Comparison of ENCODE assay signal across 15 cellular contexts in the genomic region with DNA sequence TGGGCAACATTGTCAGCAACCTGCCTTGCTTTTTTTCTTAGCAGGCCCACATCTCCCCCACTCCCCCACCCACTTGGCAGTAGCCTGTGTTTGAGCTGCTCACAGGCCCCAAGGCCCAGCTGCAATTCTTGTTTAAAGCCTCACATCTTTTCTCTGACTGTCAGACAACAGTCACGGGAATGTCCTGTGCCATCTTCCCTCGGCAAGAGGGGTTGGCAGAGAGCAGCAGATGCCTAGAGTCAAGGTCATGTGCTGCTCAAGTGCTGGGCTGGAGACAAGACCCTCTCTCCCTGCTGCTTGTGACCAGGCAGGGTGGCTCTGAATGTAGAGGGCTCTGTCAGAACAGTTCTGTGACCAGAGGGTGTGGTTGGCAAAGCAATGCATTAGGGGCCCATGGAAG. TPM values are rescaled to one million over a fixed set of nuclear protein-coding genes. Genes with fewer than 3 reads are reported as not detected.
DNase-seq lines count a peak whose midpoint lies in the region; ATAC-seq and TF ChIP-seq lines count a peak whose summit lies in the region.
"Had no signal": no experiment of that assay in that cellular context is flagged by ENCODE, and none has a peak within 500 bp of the region (broad histone marks: within the 10 kb centered on the region; RNA-seq: fewer than 3 reads in every experiment).

No MANE protein-coding gene starts in this region.

- no peak for TF ChIP-seq EP300 in gastroesophageal sphincter (IDR thresholded peaks at IDR 0.05)

- no peak overlapping the region for H3K4me3 Mint-ChIP-seq in activated CD4-positive, alpha-beta T cell treated with anti-CD3 and anti-CD28 coated beads, Interleukin-2, amount 10 ng/mL, durations not matched to agents 7 days and 5 days
- no peak overlapping the region for H3K4me3 Mint-ChIP-seq in activated CD4-positive, alpha-beta memory T cell treated with anti-CD3 and anti-CD28 coated beads, Interleukin-2, amount 10 ng/mL, durations not matched to agents 7 days and 5 days
- no peak overlapping the region for H3K4me3 Mint-ChIP-seq in stimulated activated effector memory CD8-positive, alpha-beta T cell treated with anti-CD3 and anti-CD28 coated beads, Interleukin-12 subunit alpha, Interleukin-12 subunit beta, amount 100 ng/mL, for 72 hours
- H3K4me3 Mint-ChIP-seq: endodermal cell; T-helper 1 cell treated with Interleukin-12 subunit alpha and Interleukin-12 subunit beta and Interleukin-4 antibody, amounts not matched to agents 30 μg/mL and 1 μg/mL, for 36 hours had no signal

- no peaks in the 10 kb centered on the region for H3K9me3 ChIP-seq in gastroesophageal sphincter

- no peaks in the 10 kb centered on the region for H3K27me3 ChIP-seq in gastroesophageal sphincter
- H3K27me3 ChIP-seq: foreskin keratinocyte had no signal

- DNase-seq in activated CD4-positive, alpha-beta T cell treated with anti-CD3 and anti-CD28 coated beads, Interleukin-2, amount 10 ng/mL, durations not matched to agents 7 days and 5 days: no peak
- DNase-seq in activated CD4-positive, alpha-beta T cell treated with anti-CD3 and anti-CD28 coated beads, Interleukin-2, amount 50 U/mL, for 1 hour: no peak
- no peak for DNase-seq in activated CD4-positive, alpha-beta memory T cell treated with anti-CD3 and anti-CD28 coated beads, Interleukin-2, amount 10 ng/mL, durations not matched to agents 7 days and 5 days
- no peak for DNase-seq in stimulated activated effector memory CD8-positive, alpha-beta T cell treated with anti-CD3 and anti-CD28 coated beads, Interleukin-12 subunit alpha, Interleukin-12 subunit beta, amount 100 ng/mL, for 72 hours (ENCODE audit: low spot score in 2 of 2)
- DNase-seq in GM13977 (ENCODE audit: low spot score) (no peak), EL (no peak)
- DNase-seq: activated CD4-positive, CD25-positive, alpha-beta regulatory T cell treated with anti-CD3 and anti-CD28 coated beads, Interleukin-2, amount 50 U/mL, for 72 hours; endodermal cell; foreskin keratinocyte; mesendoderm; MV-4-11; NCI-H2081 had no signal

- no peak for TF ChIP-seq POLR2A in gastroesophageal sphincter (IDR thresholded peaks at IDR 0.05)

- peak overlapping the region; percentile 6 to 84 (median 76) for H3K27ac ChIP-seq in gastroesophageal sphincter
- H3K27ac ChIP-seq: foreskin keratinocyte had no signal

- H3K4me1 ChIP-seq in gastroesophageal sphincter: peaks cover 0 to 82% (median 13%) of the 10 kb centered on the region in 3 donors
- H3K4me1 ChIP-seq: foreskin keratinocyte had no signal

- H3K36me3 Mint-ChIP-seq in activated CD4-positive, alpha-beta T cell treated with anti-CD3 and anti-CD28 coated beads, Interleukin-2, amount 10 ng/mL, durations not matched to agents 7 days and 5 days (ENCODE audit: low read depth): peaks cover 64% of the 10 kb centered on the region
- H3K36me3 Mint-ChIP-seq in activated CD4-positive, alpha-beta memory T cell treated with anti-CD3 and anti-CD28 coated beads, Interleukin-2, amount 10 ng/mL, durations not matched to agents 7 days and 5 days (ENCODE audit: low read depth): peaks cover 60% of the 10 kb centered on the region
- peaks cover 86% of the 10 kb centered on the region for H3K36me3 Mint-ChIP-seq in stimulated activated effector memory CD8-positive, alpha-beta T cell treated with anti-CD3 and anti-CD28 coated beads, Interleukin-12 subunit alpha, Interleukin-12 subunit beta, amount 100 ng/mL, for 72 hours

- in situ Hi-C loops in GM13977 (cut with MboI; ENCODE audit: low pct_unique_long_range_greater_than_20kb, low sequenced_read_pairs, unreplicated experiment): no loop called here

- no peaks in the 10 kb centered on the region for H3K9me3 Mint-ChIP-seq in activated CD4-positive, alpha-beta T cell treated with anti-CD3 and anti-CD28 coated beads, Interleukin-2, amount 10 ng/mL, durations not matched to agents 7 days and 5 days
- H3K9me3 Mint-ChIP-seq in activated CD4-positive, alpha-beta memory T cell treated with anti-CD3 and anti-CD28 coated beads, Interleukin-2, amount 10 ng/mL, durations not matched to agents 7 days and 5 days: no peaks in the 10 kb centered on the region
- no peaks in the 10 kb centered on the region for H3K9me3 Mint-ChIP-seq in stimulated activated effector memory CD8-positive, alpha-beta T cell treated with anti-CD3 and anti-CD28 coated beads, Interleukin-12 subunit alpha, Interleukin-12 subunit beta, amount 100 ng/mL, for 72 hours
- H3K9me3 Mint-ChIP-seq: endodermal cell; T-helper 1 cell treated with Interleukin-12 subunit alpha and Interleukin-12 subunit beta and Interleukin-4 antibody, amounts not matched to agents 30 μg/mL and 1 μg/mL, for 36 hours had no signal

- peak overlapping the region; percentile 31 for H3K27ac Mint-ChIP-seq in activated CD4-positive, alpha-beta T cell treated with anti-CD3 and anti-CD28 coated beads, Interleukin-2, amount 10 ng/mL, durations not matched to agents 7 days and 5 days
- peak overlapping the region; percentile 8 for H3K27ac Mint-ChIP-seq in activated CD4-positive, alpha-beta memory T cell treated with anti-CD3 and anti-CD28 coated beads, Interleukin-2, amount 10 ng/mL, durations not matched to agents 7 days and 5 days
- peak overlapping the region; percentile 17 for H3K27ac Mint-ChIP-seq in stimulated activated effector memory CD8-positive, alpha-beta T cell treated with anti-CD3 and anti-CD28 coated beads, Interleukin-12 subunit alpha, Interleukin-12 subunit beta, amount 100 ng/mL, for 72 hours
- H3K27ac Mint-ChIP-seq: endodermal cell; T-helper 1 cell treated with Interleukin-12 subunit alpha and Interleukin-12 subunit beta and Interleukin-4 antibody, amounts not matched to agents 30 μg/mL and 1 μg/mL, for 36 hours had no signal

- H3K36me3 ChIP-seq in gastroesophageal sphincter: peaks cover 0 to 24% of the 10 kb centered on the region in 2 donors

- H3K4me1 Mint-ChIP-seq in activated CD4-positive, alpha-beta T cell treated with anti-CD3 and anti-CD28 coated beads, Interleukin-2, amount 10 ng/mL, durations not matched to agents 7 days and 5 days: peaks cover 75% of the 10 kb centered on the region
- H3K4me1 Mint-ChIP-seq in activated CD4-positive, alpha-beta memory T cell treated with anti-CD3 and anti-CD28 coated beads, Interleukin-2, amount 10 ng/mL, durations not matched to agents 7 days and 5 days: peaks cover 72% of the 10 kb centered on the region
- H3K4me1 Mint-ChIP-seq in stimulated activated effector memory CD8-positive, alpha-beta T cell treated with anti-CD3 and anti-CD28 coated beads, Interleukin-12 subunit alpha, Interleukin-12 subunit beta, amount 100 ng/mL, for 72 hours: peaks cover 73% of the 10 kb centered on the region

- CTCF ChIA-PET in activated CD4-positive, alpha-beta T cell treated with anti-CD3 and anti-CD28 coated beads, Interleukin-2, amount 10 ng/mL, durations not matched to agents 7 days and 5 days (lab: Charles Lee): no interaction called here
- CTCF ChIA-PET in activated CD4-positive, alpha-beta memory T cell treated with anti-CD3 and anti-CD28 coated beads, Interleukin-2, amount 10 ng/mL, durations not matched to agents 7 days and 5 days (lab: Charles Lee): interaction anchor here (0.9 kb wide), 1 partner anchor 61 kb away, joined by 3 read pairs; no protein-coding TSS in a partner anchor

- POLR2A ChIA-PET in activated CD4-positive, alpha-beta T cell treated with anti-CD3 and anti-CD28 coated beads, Interleukin-2, amount 10 ng/mL, durations not matched to agents 7 days and 5 days (lab: Charles Lee): no interaction called here
- POLR2A ChIA-PET in activated CD4-positive, alpha-beta memory T cell treated with anti-CD3 and anti-CD28 coated beads, Interleukin-2, amount 10 ng/mL, durations not matched to agents 7 days and 5 days (lab: Charles Lee): no interaction called here

- no peaks in the 10 kb centered on the region for H3K27me3 Mint-ChIP-seq in activated CD4-positive, alpha-beta T cell treated with anti-CD3 and anti-CD28 coated beads, Interleukin-2, amount 10 ng/mL, durations not matched to agents 7 days and 5 days
- H3K27me3 Mint-ChIP-seq in activated CD4-positive, alpha-beta memory T cell treated with anti-CD3 and anti-CD28 coated beads, Interleukin-2, amount 10 ng/mL, durations not matched to agents 7 days and 5 days: no peaks in the 10 kb centered on the region

- no peak for TF ChIP-seq CTCF in gastroesophageal sphincter (IDR thresholded peaks at IDR 0.05)
- no peak for TF ChIP-seq CTCF in GM13977 (IDR thresholded peaks at IDR 0.05; ENCODE audit: extremely low read depth, insufficient read depth, missing control alignments)

- 30% methylated on average over 2 of the region's 2 CpGs; no CpG with 5 or more reads in 1 of the 2 donors for WGBS in gastroesophageal sphincter (ENCODE audit: low coverage in 1 of 2), 2 donors

- ATAC-seq in gastroesophageal sphincter (no peak), GM21723 (IDR thresholded peaks at IDR 0.05; ENCODE audit: unreplicated experiment) (no peak)
- ATAC-seq in stimulated activated effector memory CD8-positive, alpha-beta T cell treated with anti-CD3 and anti-CD28 coated beads, Interleukin-12 subunit alpha, Interleukin-12 subunit beta, amount 100 ng/mL, for 72 hours: no peak
- ATAC-seq: foreskin keratinocyte had no signal

- no peak overlapping the region for H3K4me3 ChIP-seq in gastroesophageal sphincter

RNA-seq across cellular contexts. Expression of a gene that starts 47.4 kb away (rescaled TPM):
- 10 to 100 TPM; 12.8 to 19.0 TPM for total RNA-seq in activated CD4-positive, alpha-beta T cell treated with anti-CD3 and anti-CD28 coated beads, Interleukin-2, amount 10 ng/mL, durations not matched to agents 7 days and 5 days
- 10 to 100 TPM; 17.3 to 19.0 TPM for total RNA-seq in activated CD4-positive, alpha-beta memory T cell treated with anti-CD3 and anti-CD28 coated beads, Interleukin-2, amount 10 ng/mL, durations not matched to agents 7 days and 5 days
- total RNA-seq in gastroesophageal sphincter: 10 to 100 TPM in 2 of 4 donors, 1 to 10 TPM in 2; 3.6 to 11.4 (median 10.2) TPM

RNA-seq across cellular contexts. Expression of a gene that starts 52.9 kb away (rescaled TPM):
- 100 to 1,000 TPM; 162 to 168 TPM for total RNA-seq in activated CD4-positive, alpha-beta T cell treated with anti-CD3 and anti-CD28 coated beads, Interleukin-2, amount 10 ng/mL, durations not matched to agents 7 days and 5 days
- total RNA-seq in activated CD4-positive, alpha-beta memory T cell treated with anti-CD3 and anti-CD28 coated beads, Interleukin-2, amount 10 ng/mL, durations not matched to agents 7 days and 5 days: 100 to 1,000 TPM; 150 TPM
- total RNA-seq in gastroesophageal sphincter: 100 to 1,000 TPM; 134 to 157 (median 153) TPM
